ENCODE assay signal across 1 cellular context in genomic region chr16:2497641-2498040, GRCh38.
TF ChIP-seq lines count a peak whose summit lies in the region.

No MANE protein-coding gene starts in this region.

TF ChIP-seq in K562, 482 proteins besides CTCF, POLR2A, EP300 and RAD21:
- no peak for TF ChIP-seq NR2C2 (CRISPR knock-in tag; IDR thresholded peaks at IDR 0.05)
- peak; percentile 42; the same call in 1 of the 2 replicates for TF ChIP-seq NR2C2 (tag; IDR thresholded peaks at IDR 0.05)
- peak; percentile 21; the same call in 1 of the 2 replicates for TF ChIP-seq PKNOX1 (IDR thresholded peaks at IDR 0.05)
- no peak for TF ChIP-seq ZNF57 (CRISPR knock-in tag; IDR thresholded peaks at IDR 0.05)
- TF ChIP-seq TFAP4 (CRISPR knock-in tag; IDR thresholded peaks at IDR 0.05; ENCODE audit: borderline replicate concordance) = 0 out of 2 replicates have a peak, but pooled peaks have one; percentile 4
TF ChIP-seq in K562: peak in this region for 3.
